In the genomic region with DNA sequence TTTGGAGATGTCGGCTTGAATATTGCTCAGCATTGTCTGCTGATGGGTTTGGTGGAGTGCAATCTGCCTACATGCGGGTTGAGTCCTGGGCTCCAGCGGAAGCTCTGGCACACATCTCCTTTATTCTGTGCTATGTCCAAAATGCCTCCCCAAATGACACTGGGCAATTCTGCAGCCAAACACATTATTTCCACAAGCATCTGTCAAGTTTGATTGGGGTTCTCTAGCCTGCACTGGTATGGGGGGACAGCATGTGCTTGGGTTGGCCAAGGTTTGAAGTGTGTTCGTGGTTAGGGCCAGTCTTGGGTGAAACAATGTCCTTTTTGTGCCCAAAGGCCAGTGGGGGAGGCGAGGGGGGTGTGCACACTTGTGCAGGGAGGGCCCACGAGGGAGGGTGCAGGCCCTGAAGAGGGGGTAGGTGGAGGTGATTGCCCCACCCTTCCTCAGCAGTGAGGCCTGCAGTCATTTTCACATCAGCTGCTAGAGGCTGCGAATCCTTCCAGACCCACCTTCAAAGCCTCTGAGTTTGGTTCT, we compare ENCODE assay signal across 33 cellular contexts. TPM values are rescaled to one million over a fixed set of nuclear protein-coding genes. Genes with fewer than 3 reads are reported as not detected.
"Had no signal": no experiment of that assay in that cellular context is flagged by ENCODE, and none has a peak within 500 bp of the region (broad histone marks: within the 10 kb centered on the region; RNA-seq: fewer than 3 reads in every experiment).

No MANE protein-coding gene starts in this region.

- H3K4me3 ChIP-seq: gastrocnemius medialis, lower lobe of right lung, pancreas, right atrium auricular region, smooth muscle cell, stomach, tibial artery had no signal

- H3K9me3 Mint-ChIP-seq: naive thymus-derived CD8-positive, alpha-beta T cell; stimulated activated effector memory CD8-positive, alpha-beta T cell treated with anti-CD3 and anti-CD28 coated beads, Interleukin-12 subunit alpha, Interleukin-12 subunit beta, amount 100 ng/mL, for 72 hours; type B pancreatic cell had no signal

- H3K36me3 ChIP-seq: gastrocnemius medialis, lower lobe of right lung, neutrophil, pancreas, right atrium auricular region, stomach, tibial artery had no signal

- DNase-seq: cortex of kidney; effector CD4-positive, alpha-beta T cell; foreskin fibroblast; gastrocnemius medialis; head of caudate nucleus; left ventricle myocardium superior; lower lobe of right lung; naive thymus-derived CD8-positive, alpha-beta T cell; nephron progenitor cell; pancreas; stimulated activated CD4-positive, alpha-beta T cell treated with anti-CD3 and anti-CD28 coated beads, Interleukin-12 subunit alpha, Interleukin-12 subunit beta, amount 100 ng/mL, for 4 hours; stimulated activated CD4-positive, alpha-beta T cell treated with anti-CD3 and anti-CD28 coated beads, Interleukin-1b, Interleukin-23, amount 100 ng/mL, for 48 hours; stimulated activated CD4-positive, alpha-beta T cell treated with anti-CD3 and anti-CD28 coated beads, Interleukin-4, amount 100 ng/mL, for 24 hours; stimulated activated naive CD4-positive, alpha-beta T cell treated with Interleukin-2 at 50 U/mL for 16 hours; stomach; tibial artery had no signal

- H3K36me3 Mint-ChIP-seq: naive thymus-derived CD8-positive, alpha-beta T cell; stimulated activated effector memory CD8-positive, alpha-beta T cell treated with anti-CD3 and anti-CD28 coated beads, Interleukin-12 subunit alpha, Interleukin-12 subunit beta, amount 100 ng/mL, for 72 hours; type B pancreatic cell had no signal

- ATAC-seq: esophagus mucosa; gastrocnemius medialis; left ventricle myocardium superior; lower lobe of right lung; naive thymus-derived CD8-positive, alpha-beta T cell; pancreas; sciatic nerve; stimulated activated effector memory CD8-positive, alpha-beta T cell treated with anti-CD3 and anti-CD28 coated beads, Interleukin-12 subunit alpha, Interleukin-12 subunit beta, amount 100 ng/mL, for 72 hours had no signal

- H3K4me3 Mint-ChIP-seq: nephron progenitor cell had no signal

- H3K27ac Mint-ChIP-seq: naive thymus-derived CD8-positive, alpha-beta T cell; nephron progenitor cell; progenitor cell of endocrine pancreas; stimulated activated effector memory CD8-positive, alpha-beta T cell treated with anti-CD3 and anti-CD28 coated beads, Interleukin-12 subunit alpha, Interleukin-12 subunit beta, amount 100 ng/mL, for 72 hours; type B pancreatic cell had no signal

- H3K9me3 ChIP-seq: gastrocnemius medialis, lower lobe of right lung, neutrophil, pancreas had no signal

- H3K27ac ChIP-seq: epithelial cell of prostate, gastrocnemius medialis, lower lobe of right lung, neutrophil, pancreas, right atrium auricular region, stomach, tibial artery had no signal

RNA-seq across cellular contexts. Expression of a gene that starts 6.3 kb away (rescaled TPM):
- total RNA-seq: dermis microvascular lymphatic vessel endothelial cell; esophagus mucosa; gastrocnemius medialis; glomerular endothelial cell; left ventricle myocardium superior; lower lobe of right lung; mesenteric fat pad; myocyte; naive thymus-derived CD8-positive, alpha-beta T cell; omental fat pad; pancreas; progenitor cell of endocrine pancreas; right atrium auricular region; sciatic nerve; smooth muscle cell; stomach; subcutaneous adipose tissue; urinary bladder had no signal
- polyA plus RNA-seq: keratinocyte; naive thymus-derived CD8-positive, alpha-beta T cell; pancreas; smooth muscle cell; stomach; urinary bladder had no signal

RNA-seq across cellular contexts. Expression of a gene that starts 36.8 kb away (rescaled TPM):
- total RNA-seq: dermis microvascular lymphatic vessel endothelial cell; glomerular endothelial cell; myocyte; naive thymus-derived CD8-positive, alpha-beta T cell had no signal
- polyA plus RNA-seq: naive thymus-derived CD8-positive, alpha-beta T cell had no signal
